In genomic region chr11:13229675-13230359, GRCh38 we compare ENCODE assay signal across 17 cellular contexts. TPM values are rescaled to one million over a fixed set of nuclear protein-coding genes. Genes with fewer than 3 reads are reported as not detected.
DNase-seq lines count a peak whose midpoint lies in the region; ATAC-seq and TF ChIP-seq lines count a peak whose summit lies in the region.
"Had no signal": no experiment of that assay in that cellular context is flagged by ENCODE, and none has a peak within 500 bp of the region (broad histone marks: within the 10 kb centered on the region; RNA-seq: fewer than 3 reads in every experiment).

No MANE protein-coding gene starts in this region.

- H4K12ac ChIP-seq in trophoblast cell (ENCODE audit: low read depth, low read length) = no peak overlapping the region

- H3K27me3 ChIP-seq in GM23248 (replicated peaks; ENCODE audit: insufficient read depth) (no peaks in the 10 kb centered on the region), trophoblast cell (ENCODE audit: insufficient read depth, low read length) (no peaks in the 10 kb centered on the region)
- H3K27me3 ChIP-seq: BE2C, stomach had no signal

- peak overlapping the region; percentile 54 for H3K23ac ChIP-seq in trophoblast cell (ENCODE audit: low read length)

- no peak overlapping the region for H3K4me3 Mint-ChIP-seq in activated naive CD4-positive, alpha-beta T cell treated with anti-CD3 and anti-CD28 coated beads for 36 hours
- H3K4me3 Mint-ChIP-seq: naive thymus-derived CD8-positive, alpha-beta T cell had no signal

- no peak overlapping the region for H3K18ac ChIP-seq in trophoblast cell (ENCODE audit: low read length)

- intact Hi-C loops in activated naive CD4-positive, alpha-beta T cell treated with anti-CD3 and anti-CD28 coated beads for 36 hours (cut with micrococcal nuclease) = no loop called here

- no peak overlapping the region for H3K27ac Mint-ChIP-seq in activated naive CD4-positive, alpha-beta T cell treated with anti-CD3 and anti-CD28 coated beads for 36 hours

- peaks cover 23% of the 10 kb centered on the region for H3K4me1 ChIP-seq in GM23248 (ENCODE audit: insufficient read depth)
- H3K4me1 ChIP-seq in trophoblast cell (ENCODE audit: control insufficient read depth in 1 of 2, insufficient read depth in 2 of 2, low read length in 2 of 2) = peaks cover 2 to 9% of the 10 kb centered on the region in 2 experiments
- H3K4me1 ChIP-seq: BE2C, stomach had no signal

- H3K4ac ChIP-seq in trophoblast cell (ENCODE audit: low read depth, low read length) = no peak overlapping the region

- H3K79me2 ChIP-seq in GM23248 (ENCODE audit: insufficient read depth) (no peaks in the 10 kb centered on the region), trophoblast cell (ENCODE audit: control insufficient read depth, insufficient read depth, low read length, poor library complexity) (no peaks in the 10 kb centered on the region)

- in situ Hi-C loops in GM23248 (cut with MboI) = no loop called here

- CTCF ChIA-PET in activated naive CD4-positive, alpha-beta T cell treated with anti-CD3 and anti-CD28 coated beads for 36 hours (lab: Charles Lee) = interaction anchor here (0.7 to 1.8 kb wide), 2 partner anchors 9 to 15 kb away, joined by 3 to 4 read pairs; no protein-coding TSS in a partner anchor

- no peaks in the 10 kb centered on the region for H3K9me3 ChIP-seq in GM23248 (ENCODE audit: low read depth)
- H3K9me3 ChIP-seq in trophoblast cell (ENCODE audit: insufficient read depth, low read depth, low read length) = no peaks in the 10 kb centered on the region
- H3K9me3 ChIP-seq: BE2C, stomach had no signal

- no peaks in the 10 kb centered on the region for H3K9me2 ChIP-seq in GM23248 (ENCODE audit: insufficient read depth)

- H3K36me3 Mint-ChIP-seq in activated naive CD4-positive, alpha-beta T cell treated with anti-CD3 and anti-CD28 coated beads for 36 hours (ENCODE audit: low read depth) = no peaks in the 10 kb centered on the region
- H3K36me3 Mint-ChIP-seq: naive thymus-derived CD8-positive, alpha-beta T cell had no signal

- H4K8ac ChIP-seq in trophoblast cell (ENCODE audit: low read depth, low read length) = no peak overlapping the region

- H3K79me1 ChIP-seq in trophoblast cell (ENCODE audit: low read length) = peaks cover 15% of the 10 kb centered on the region

- H3K9me3 Mint-ChIP-seq in activated naive CD4-positive, alpha-beta T cell treated with anti-CD3 and anti-CD28 coated beads for 36 hours = no peaks in the 10 kb centered on the region
- H3K9me3 Mint-ChIP-seq: naive thymus-derived CD8-positive, alpha-beta T cell had no signal

- H3K9ac ChIP-seq in GM23248 = peak overlapping the region; percentile 25; the same call in 1 of the 2 replicates
- H3K9ac ChIP-seq in trophoblast cell (ENCODE audit: low read length) = no peak overlapping the region

- no peak for ATAC-seq in HG02610 (IDR thresholded peaks at IDR 0.05; ENCODE audit: unreplicated experiment)
- ATAC-seq: naive thymus-derived CD8-positive, alpha-beta T cell; PC-3 had no signal

- peak overlapping the region; percentile 40 for H3K14ac ChIP-seq in trophoblast cell (ENCODE audit: low read length)

- H2AK5ac ChIP-seq in trophoblast cell (ENCODE audit: low read length) = no peak overlapping the region

- H4K20me1 ChIP-seq in GM23248 (ENCODE audit: insufficient read depth) = no peaks in the 10 kb centered on the region

- TF ChIP-seq CTCF in fibroblast of mammary gland (conservative IDR thresholded peaks at IDR 0.05; ENCODE audit: control insufficient read depth, insufficient read depth, low read depth, low read length) = no peak

- H3K4me2 ChIP-seq in GM23248 (ENCODE audit: unreplicated experiment) (peak overlapping the region; percentile 13), trophoblast cell (ENCODE audit: low read length) (no peak overlapping the region)

- H3K36me3 ChIP-seq in GM23248 (ENCODE audit: low read depth) (no peaks in the 10 kb centered on the region), trophoblast cell (ENCODE audit: control insufficient read depth in 1 of 2, insufficient read depth in 2 of 2, low read length in 2 of 2) (no peaks in the 10 kb centered on the region)
- H3K36me3 ChIP-seq: BE2C, stomach had no signal

- H3K27me3 Mint-ChIP-seq in activated naive CD4-positive, alpha-beta T cell treated with anti-CD3 and anti-CD28 coated beads for 36 hours (ENCODE audit: low read depth) = no peaks in the 10 kb centered on the region

- no peaks in the 10 kb centered on the region for H3K4me1 Mint-ChIP-seq in activated naive CD4-positive, alpha-beta T cell treated with anti-CD3 and anti-CD28 coated beads for 36 hours (ENCODE audit: low read depth)

- H3K27ac ChIP-seq in GM23248 = peak overlapping the region; percentile 11
- no peak overlapping the region for H3K27ac ChIP-seq in trophoblast cell (ENCODE audit: low read depth, low read length)
- H3K27ac ChIP-seq: stomach had no signal

- 4 to 16% methylated on average over 2 of the region's 2 CpGs for WGBS in GM23248 (ENCODE audit: low coverage in 1 of 2, low lambda C conversion rate in 2 of 2, missing lambda C conversion rate in 2 of 2), 2 experiments
- no CpG with 5 or more reads among the region's 2 CpGs for whole genome bisulfite sequencing in trophoblast cell (ENCODE audit: extremely low coverage, insufficient coverage, insufficient read length)

- peaks cover 17% of the 10 kb centered on the region; the same call in 1 of the 2 replicates for H3F3A ChIP-seq in GM23248 (ENCODE audit: insufficient read depth)

- DNase-seq in AG20443 (ENCODE audit: low spot score) = peak; percentile 37
- peak; percentile 34 for DNase-seq in GM23248
- peak; percentile 14 for DNase-seq in fibroblast of mammary gland (ENCODE audit: low read depth)
- no peak for DNase-seq in trophoblast cell
- DNase-seq in activated naive CD4-positive, alpha-beta T cell treated with anti-CD3 and anti-CD28 coated beads for 36 hours = no peak
- DNase-seq in activated T-cell treated with anti-CD3 and anti-CD28 coated beads, Interleukin-2, amount 50 U/mL, for 48 hours = no peak
- DNase-seq: activated CD4-positive, alpha-beta T cell treated with anti-CD3 and anti-CD28 coated beads for 1 hour; BE2C; cerebellar nuclear complex; foreskin melanocyte; naive thymus-derived CD8-positive, alpha-beta T cell; NCI-H2081 treated with DMSO at 0.1 percent for 48 hours; NCI-H774; PC-3; stomach; T-helper 9 cell had no signal

- H4K91ac ChIP-seq in trophoblast cell (ENCODE audit: low read depth, low read length) = peak overlapping the region; percentile 65

- H2BK120ac ChIP-seq in trophoblast cell (ENCODE audit: insufficient read depth, low read length, poor library complexity) = peak overlapping the region; percentile 57

- H3K4me3 ChIP-seq in GM23248 (no peak overlapping the region), fibroblast of mammary gland (ENCODE audit: control insufficient read depth, low read depth, low read length) (no peak overlapping the region), trophoblast cell (ENCODE audit: low read depth, low read length) (no peak overlapping the region)
- H3K4me3 ChIP-seq: stomach had no signal

- H2BK5ac ChIP-seq in trophoblast cell (ENCODE audit: low read depth, low read length, poor library complexity) = no peak overlapping the region

- H2BK12ac ChIP-seq in trophoblast cell (ENCODE audit: low read length) = peak overlapping the region; percentile 50

- H2AFZ ChIP-seq in GM23248 (peak overlapping the region; percentile 74), trophoblast cell (ENCODE audit: insufficient read depth, low read length, poor library complexity) (no peak overlapping the region)

RNA-seq across cellular contexts. Expression of gene BMAL1, which starts 47.8 kb away (rescaled TPM):
- 41.7 and 66.5 TPM in 2 replicates for total RNA-seq in GM23248 (2014; rRNA removed; shearing (Covaris generic))
- polyA plus RNA-seq in GM23248 (2016; fragmentation: Nextera tagmentation; extraction: Ambion mirVana) = 31.9 and 34.9 TPM in 2 replicates
- polyA plus RNA-seq in trophoblast cell (2013) = 18.8 and 20.8 TPM in 2 replicates
- 10 to 100 TPM; 28.2 to 29.0 TPM for total RNA-seq in activated naive CD4-positive, alpha-beta T cell treated with anti-CD3 and anti-CD28 coated beads for 36 hours

Comparison
In these comparisons a context has a peak if more than half of its experiments do, and no peak if none do; other contexts are left out.
1. DNase-seq: peak in AG20443 (single experiment), GM23248 (single experiment) and fibroblast of mammary gland (single experiment); none in trophoblast cell (0 of 2), activated naive CD4-positive, alpha-beta T cell treated with anti-CD3 and anti-CD28 coated beads for 36 hours (single experiment) and activated T-cell treated with anti-CD3 and anti-CD28 coated beads, Interleukin-2, amount 50 U/mL, for 48 hours (0 of 2).